Comparison of ENCODE assay signal across 1 cellular context in genomic region chr2:63614983-63615945, GRCh38.
TF ChIP-seq lines count a peak whose summit lies in the region.

No MANE protein-coding gene starts in this region.

TF ChIP-seq in H1, 55 proteins besides CTCF, POLR2A, EP300 and RAD21:
- TF ChIP-seq, protein P1, sequence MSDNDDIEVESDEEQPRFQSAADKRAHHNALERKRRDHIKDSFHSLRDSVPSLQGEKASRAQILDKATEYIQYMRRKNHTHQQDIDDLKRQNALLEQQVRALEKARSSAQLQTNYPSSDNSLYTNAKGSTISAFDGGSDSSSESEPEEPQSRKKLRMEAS (IDR thresholded peaks at IDR 0.05) = peak; percentile 68
- TF ChIP-seq POU5F1 (IDR thresholded peaks at IDR 0.05; ENCODE audit: low read depth, low read length) (peak; percentile 63; the same call in 1 of the 2 replicates), SP1 (IDR thresholded peaks at IDR 0.05; ENCODE audit: low read depth, low read length) (peak; percentile 39), ASH2L (IDR thresholded peaks at IDR 0.05; ENCODE audit: low read length) (peak; percentile 86), RBBP5 (IDR thresholded peaks at IDR 0.05; ENCODE audit: borderline replicate concordance, low read depth, low read length) (peak; percentile 65), CHD1 (IDR thresholded peaks at IDR 0.05; ENCODE audit: low read depth, low read length) (peak; percentile 54; the same call in 1 of the 2 replicates), TEAD4 (IDR thresholded peaks at IDR 0.05; ENCODE audit: low read depth, low read length) (peak; percentile 89), HDAC2 (IDR thresholded peaks at IDR 0.05; ENCODE audit: borderline replicate concordance in 1 of 2, low read depth in 2 of 2, low read length in 2 of 2) (peak in 1 of 2 experiments; percentile 19; a peak in 1 of 4 replicates), ZNF274 (IDR thresholded peaks at IDR 0.05; ENCODE audit: borderline replicate concordance, extremely low read depth, low read length) (no peak), TAF7 (optimal IDR thresholded peaks at IDR 0.05; ENCODE audit: borderline replicate concordance, low read depth, low read length) (peak; percentile 10), TAF1 (IDR thresholded peaks at IDR 0.05; ENCODE audit: low read depth, low read length) (peak; percentile 57; the same call in 1 of the 2 replicates), TCF12 (IDR thresholded peaks at IDR 0.05; ENCODE audit: low read depth, low read length) (peak; percentile 87; the same call in 1 of the 2 replicates), SAP30 (IDR thresholded peaks at IDR 0.05; ENCODE audit: insufficient read depth, insufficient replicate concordance, low read length) (no peak), CHD7 (IDR thresholded peaks at IDR 0.05; ENCODE audit: insufficient replicate concordance, low read length) (peak; percentile 13), POLR2AphosphoS5 (IDR thresholded peaks at IDR 0.05; ENCODE audit: low read depth, low read length) (peak; percentile 71), BRCA1 (IDR thresholded peaks at IDR 0.05; ENCODE audit: low read depth, low read length) (no peak), CEBPB (IDR thresholded peaks at IDR 0.05; ENCODE audit: low read depth, low read length) (no peak), E2F6 (IDR thresholded peaks at IDR 0.05) (peak; percentile 37; the same call in 1 of the 2 replicates), TBP (IDR thresholded peaks at IDR 0.05; ENCODE audit: low read depth, low read length) (peak; percentile 66)
